In genomic region chr3:177733936-177734335, GRCh38 we compare ENCODE assay signal across 15 cellular contexts.
A peak's percentile ranks its signal among the peaks of the same experiment; 100 is the strongest.
DNase-seq lines count a peak whose midpoint lies in the region; ATAC-seq and TF ChIP-seq lines count a peak whose summit lies in the region.
"Had no signal": no experiment of that assay in that cellular context is flagged by ENCODE, and none has a peak within 500 bp of the region (broad histone marks: within the 10 kb centered on the region; RNA-seq: fewer than 3 reads in every experiment).

No MANE protein-coding gene starts in this region.

- TF ChIP-seq CTCF in Loucy (conservative IDR thresholded peaks at IDR 0.05; ENCODE audit: low read length) = no peak

- H3F3A ChIP-seq in Loucy (ENCODE audit: low read depth) = no peaks in the 10 kb centered on the region

- H3K36me3 ChIP-seq in Loucy (ENCODE audit: insufficient read depth, low read length) (no peaks in the 10 kb centered on the region), SJSA1 (no peaks in the 10 kb centered on the region)
- H3K36me3 ChIP-seq: BE2C, HAP-1 had no signal

- H3K9ac ChIP-seq in Loucy (ENCODE audit: low read depth, low read length, poor library complexity, severe bottlenecking) = no peak overlapping the region

- no peaks in the 10 kb centered on the region for H3K9me2 ChIP-seq in Loucy (replicated peaks; ENCODE audit: low read depth, low read length)

- H3K9me3 ChIP-seq in Loucy (ENCODE audit: insufficient read depth, low read depth, low read length) (no peaks in the 10 kb centered on the region), SJSA1 (replicated peaks) (no peaks in the 10 kb centered on the region)
- H3K9me3 ChIP-seq: A549, BE2C, HAP-1 had no signal

- H3K4me3 ChIP-seq in Loucy (ENCODE audit: low read length, poor library complexity, severe bottlenecking) = no peak overlapping the region
- H3K4me3 ChIP-seq in SJSA1 = no peak overlapping the region
- H3K4me3 ChIP-seq: A549, GM12878, HAP-1 had no signal

- H2AFZ ChIP-seq in Loucy (ENCODE audit: low read length) = peak overlapping the region; percentile 54; the same call in 1 of the 2 replicates

- H3K79me2 ChIP-seq in Loucy (ENCODE audit: insufficient read depth, low read length) = no peaks in the 10 kb centered on the region

- H3K4me2 ChIP-seq in Loucy (ENCODE audit: low read depth, low read length, poor library complexity, severe bottlenecking) = peak overlapping the region; percentile 0
- H3K4me2 ChIP-seq: A549 had no signal

- ATAC-seq in HG02970 (IDR thresholded peaks at IDR 0.05; ENCODE audit: low FRiP score, unreplicated experiment) = no peak
- no peak for ATAC-seq in GM19467 (IDR thresholded peaks at IDR 0.05; ENCODE audit: unreplicated experiment)
- ATAC-seq: A549; CD8-positive, alpha-beta T cell; GM12878; HepG2 had no signal

- peaks cover 51% of the 10 kb centered on the region for H3K4me1 ChIP-seq in Loucy (ENCODE audit: insufficient read depth, low read length, poor library complexity, severe bottlenecking)
- H3K4me1 ChIP-seq in SJSA1 (replicated peaks) = peaks cover 36% of the 10 kb centered on the region
- H3K4me1 ChIP-seq: A549, HAP-1 had no signal

- H3K27ac ChIP-seq in SJSA1 = peak overlapping the region; percentile 45
- H3K27ac ChIP-seq: A549 had no signal

- H3K27me3 ChIP-seq in Loucy (ENCODE audit: insufficient read depth, low read length, poor library complexity, severe bottlenecking) (no peaks in the 10 kb centered on the region), SJSA1 (replicated peaks) (no peaks in the 10 kb centered on the region)
- H3K27me3 ChIP-seq: BE2C had no signal

- no peaks in the 10 kb centered on the region for H4K20me1 ChIP-seq in Loucy (ENCODE audit: insufficient read depth, low read length, poor library complexity, severe bottlenecking)

- DNase-seq in NCI-H524 treated with DMSO at 0.1 percent for 48 hours (lab: John Stamatoyannopoulos, UW) (peak; percentile 64), SJSA1 (ENCODE audit: low read depth in 1 of 2, low spot score in 2 of 2) (no peak), EL (no peak), globus pallidus (ENCODE audit: low spot score) (no peak)
- DNase-seq: BE2C; CD8-positive, alpha-beta T cell; COR-L47; DMS53 had no signal
